25 cellular contexts compared by ENCODE assay signal in the genomic region with DNA sequence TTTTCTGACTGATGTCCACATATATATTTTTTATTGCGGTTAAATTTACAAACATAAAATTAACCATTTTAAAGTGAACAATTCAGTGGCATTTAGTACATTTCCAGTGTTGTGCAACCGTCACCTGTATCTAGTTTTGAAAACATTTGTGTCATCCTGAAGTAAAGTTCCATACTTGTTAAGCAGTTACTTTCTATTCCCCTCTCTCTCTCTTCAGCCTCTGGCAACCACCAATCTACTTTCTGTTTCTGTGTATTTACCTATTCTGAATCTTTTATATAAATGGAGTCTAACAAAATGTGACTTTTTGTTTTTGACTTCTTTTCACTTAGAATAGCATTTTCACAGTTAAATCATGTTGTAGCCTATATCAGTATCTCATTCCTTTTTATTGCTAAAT.
DNase-seq lines count a peak whose midpoint lies in the region; ATAC-seq and TF ChIP-seq lines count a peak whose summit lies in the region.
"Had no signal": no experiment of that assay in that cellular context is flagged by ENCODE, and none has a peak within 500 bp of the region (broad histone marks: within the 10 kb centered on the region; RNA-seq: fewer than 3 reads in every experiment).

No MANE protein-coding gene starts in this region.

- DNase-seq in MCF 10A (ENCODE audit: unreplicated experiment), result no peak
- no peak for DNase-seq in NCI-H146 (lab: John Stamatoyannopoulos, UW)
- no peak for DNase-seq in COLO668 (lab: John Stamatoyannopoulos, UW; ENCODE audit: unreplicated experiment)
- no peak for DNase-seq in NK-92 (lab: John Stamatoyannopoulos, UW; ENCODE audit: unreplicated experiment)
- DNase-seq: activated CD4-positive, alpha-beta T cell treated with anti-CD3 and anti-CD28 coated beads for 1 hour; activated CD8-positive, alpha-beta memory T cell treated with anti-CD3 and anti-CD28 coated beads for 24 hours; activated naive CD4-positive, alpha-beta T cell treated with anti-CD3 and anti-CD28 coated beads, Interleukin-2, amount 50 U/mL, for 16 hours; activated T-cell treated with anti-CD3 and anti-CD28 coated beads, Interleukin-2, amount 50 U/mL, for 48 hours; anterior cingulate cortex; dorsolateral prefrontal cortex; heart right ventricle; IMR-90; left lung; NCI-H1436 treated with DMSO at 0.1 percent for 48 hours; NCI-H2171 treated with DMSO at 0.1 percent for 48 hours; NCI-H526 treated with DMSO at 0.1 percent for 48 hours; Right ventricle myocardium superior had no signal

- H3K4me3 Mint-ChIP-seq in MCF 10A (ENCODE audit: unreplicated experiment), result no peak overlapping the region
- H3K4me3 Mint-ChIP-seq: CD14-positive monocyte, nephron had no signal

- no peaks in the 10 kb centered on the region for H3K36me3 Mint-ChIP-seq in MCF 10A (ENCODE audit: insufficient read depth, unreplicated experiment)
- H3K36me3 Mint-ChIP-seq: CD14-positive monocyte had no signal

- POLR2A ChIA-PET in MCF 10A (lab: Yijun Ruan, JAX), result no interaction called here

- no peaks in the 10 kb centered on the region for H3K4me1 Mint-ChIP-seq in MCF 10A (ENCODE audit: insufficient read depth, unreplicated experiment)
- H3K4me1 Mint-ChIP-seq: CD14-positive monocyte had no signal

- ATAC-seq in GM18517 (IDR thresholded peaks at IDR 0.05; ENCODE audit: unreplicated experiment), result peak; percentile 63
- peak; percentile 60 for ATAC-seq in GM19468 (IDR thresholded peaks at IDR 0.05; ENCODE audit: extremely low read depth, unreplicated experiment)
- ATAC-seq in HG02759 (IDR thresholded peaks at IDR 0.05; ENCODE audit: unreplicated experiment), result peak; percentile 56
- ATAC-seq in HG03378 (IDR thresholded peaks at IDR 0.05; ENCODE audit: unreplicated experiment), result peak; percentile 64
- ATAC-seq: HCT116, heart right ventricle, left lung, sciatic nerve had no signal

- peaks cover 11% of the 10 kb centered on the region for H3K27me3 Mint-ChIP-seq in MCF 10A (ENCODE audit: insufficient read depth, unreplicated experiment)

- no peak for TF ChIP-seq CTCF in MCF 10A (IDR thresholded peaks at IDR 0.05; ENCODE audit: unreplicated experiment)

- no TSS peak for BruUV-seq in MCF 10A (replicated peaks; lab: Mats Ljungman, UMichigan)

- no peak overlapping the region for H3K27ac Mint-ChIP-seq in MCF 10A (ENCODE audit: low read depth, unreplicated experiment)
- H3K27ac Mint-ChIP-seq: CD14-positive monocyte, nephron had no signal

- intact Hi-C loops in MCF 10A (cut with micrococcal nuclease), result no loop called here

- no peaks in the 10 kb centered on the region for H3K9me3 Mint-ChIP-seq in MCF 10A (ENCODE audit: unreplicated experiment)
- H3K9me3 Mint-ChIP-seq: nephron had no signal

- CTCF ChIA-PET in MCF 10A (lab: Yijun Ruan, JAX), result no interaction called here
